In genomic region chr6:90497411-90497810, GRCh38 we compare ENCODE assay signal across 1 cellular context.
TF ChIP-seq lines count a peak whose summit lies in the region.

No MANE protein-coding gene starts in this region.

TF ChIP-seq in K562, 482 proteins besides CTCF, POLR2A, EP300 and RAD21 (continued from another document and continues in another):
- TF ChIP-seq RERE (CRISPR knock-in tag; IDR thresholded peaks at IDR 0.05; ENCODE audit: borderline replicate concordance), result no peak
- no peak for TF ChIP-seq TSC22D4 (tag; IDR thresholded peaks at IDR 0.05)
- TF ChIP-seq ZC3H4 (CRISPR knock-in tag; IDR thresholded peaks at IDR 0.05; ENCODE audit: borderline replicate concordance), result no peak
- peak; percentile 16 for TF ChIP-seq PRDM10 (IDR thresholded peaks at IDR 0.05; ENCODE audit: partially characterized antibody)
- TF ChIP-seq IFI16 (CRISPR knock-in tag; IDR thresholded peaks at IDR 0.05), result no peak
- no peak for TF ChIP-seq TOE1 (IDR thresholded peaks at IDR 0.05; ENCODE audit: borderline replicate concordance)
- no peak for TF ChIP-seq TOE1 (CRISPR knock-in tag; IDR thresholded peaks at IDR 0.05; ENCODE audit: borderline replicate concordance, low read depth)
- peak; percentile 52; the same call in 1 of the 2 replicates for TF ChIP-seq SMC3 (conservative IDR thresholded peaks at IDR 0.05; ENCODE audit: insufficient read depth, low read depth, low read length)
- TF ChIP-seq HDAC3 (IDR thresholded peaks at IDR 0.05; ENCODE audit: borderline replicate concordance, partially characterized antibody), result no peak
- TF ChIP-seq PATZ1 (CRISPR knock-in tag; IDR thresholded peaks at IDR 0.05; ENCODE audit: borderline replicate concordance), result no peak
- no peak for TF ChIP-seq ZNF778 (CRISPR knock-in tag; IDR thresholded peaks at IDR 0.05)
- TF ChIP-seq SRF (CRISPR knock-in tag; IDR thresholded peaks at IDR 0.05), result peak in 1 of 2 experiments; percentile 30; a peak in 1 of 4 replicates
- TF ChIP-seq E4F1 (CRISPR knock-in tag; IDR thresholded peaks at IDR 0.05; ENCODE audit: borderline replicate concordance), result no peak
- no peak for TF ChIP-seq MTA2 (IDR thresholded peaks at IDR 0.05; ENCODE audit: low read depth)
- TF ChIP-seq SPI1 (IDR thresholded peaks at IDR 0.05; ENCODE audit: borderline replicate concordance, low read depth, low read length), result no peak
- no peak for TF ChIP-seq ZNF707 (CRISPR knock-in tag; conservative IDR thresholded peaks at IDR 0.05)
- no peak for TF ChIP-seq TCF7L2 (IDR thresholded peaks at IDR 0.05; ENCODE audit: low read depth, low read length)
- no peak for TF ChIP-seq RREB1 (CRISPR knock-in tag; IDR thresholded peaks at IDR 0.05)
- no peak for TF ChIP-seq GMEB1 (CRISPR knock-in tag; IDR thresholded peaks at IDR 0.05)
- no peak for TF ChIP-seq PTTG1 (tag; IDR thresholded peaks at IDR 0.05; ENCODE audit: low read depth)
- peak; percentile 43; the same call in 1 of the 2 replicates for TF ChIP-seq DEAF1 (CRISPR knock-in tag; IDR thresholded peaks at IDR 0.05)
- no peak for TF ChIP-seq RBM15 (IDR thresholded peaks at IDR 0.05; ENCODE audit: insufficient read depth, low read length)
- no peak for TF ChIP-seq GATAD2A (IDR thresholded peaks at IDR 0.05)
- 0 out of 2 replicates have a peak, but pooled peaks have one; percentile 25 for TF ChIP-seq ARID2 (IDR thresholded peaks at IDR 0.05)
- TF ChIP-seq ZNF717 (CRISPR knock-in tag; IDR thresholded peaks at IDR 0.05), result no peak
- TF ChIP-seq FOXA1 (IDR thresholded peaks at IDR 0.05; ENCODE audit: borderline replicate concordance), result no peak
- TF ChIP-seq ZNF311 (CRISPR knock-in tag; IDR thresholded peaks at IDR 0.05), result no peak
- TF ChIP-seq TFAP4 (CRISPR knock-in tag; IDR thresholded peaks at IDR 0.05; ENCODE audit: borderline replicate concordance), result peak; percentile 42; the same call in 1 of the 2 replicates
- TF ChIP-seq ZNF232 (CRISPR knock-in tag; IDR thresholded peaks at IDR 0.05), result no peak
- TF ChIP-seq MEF2D (tag; conservative IDR thresholded peaks at IDR 0.05; ENCODE audit: low read depth), result no peak
- no peak for TF ChIP-seq MCM7 (IDR thresholded peaks at IDR 0.05)
- no peak for TF ChIP-seq ZBTB7A (IDR thresholded peaks at IDR 0.05; ENCODE audit: borderline replicate concordance, control insufficient read depth, low read depth, low read length)
- TF ChIP-seq CBX2 (IDR thresholded peaks at IDR 0.05; ENCODE audit: insufficient read depth, low read length, poor library complexity, severe bottlenecking), result no peak
- TF ChIP-seq TCFL5 (CRISPR knock-in tag; conservative IDR thresholded peaks at IDR 0.05), result no peak
